Comparison of ENCODE assay signal across 13 cellular contexts in the genomic region with DNA sequence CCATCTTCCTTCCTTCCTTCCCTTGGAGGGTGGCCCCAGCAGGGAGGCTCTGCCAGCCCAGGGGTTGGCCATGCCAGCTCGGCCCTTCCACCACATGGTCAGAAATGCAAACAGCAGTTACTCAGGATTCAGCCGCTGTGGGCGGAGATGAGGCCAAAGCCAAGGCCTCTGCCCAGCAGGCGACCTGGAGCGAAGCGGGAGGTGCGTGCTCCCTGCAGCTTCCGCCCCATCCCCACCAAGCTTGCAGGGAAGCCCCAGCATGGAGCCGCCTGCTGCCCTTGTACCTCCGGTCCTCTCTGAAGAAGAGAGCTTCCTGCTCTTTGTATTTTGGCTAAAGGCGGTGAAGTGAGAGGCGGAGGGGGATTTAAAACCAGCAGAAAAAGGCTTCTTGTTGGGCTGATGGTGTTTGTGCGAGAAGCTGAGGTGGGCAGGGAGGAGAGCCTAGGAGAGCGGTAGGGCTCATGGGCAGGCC. TPM values are rescaled to one million over a fixed set of nuclear protein-coding genes. Genes with fewer than 3 reads are reported as not detected.
DNase-seq lines count a peak whose midpoint lies in the region; ATAC-seq and TF ChIP-seq lines count a peak whose summit lies in the region.
"Had no signal": no experiment of that assay in that cellular context is flagged by ENCODE, and none has a peak within 500 bp of the region (broad histone marks: within the 10 kb centered on the region; RNA-seq: fewer than 3 reads in every experiment).

No MANE protein-coding gene starts in this region.

- H4K20me1 ChIP-seq in GM23338 (replicated peaks; ENCODE audit: insufficient read depth): no peaks in the 10 kb centered on the region
- H4K20me1 ChIP-seq in PC-3 (ENCODE audit: low read length): no peaks in the 10 kb centered on the region

- H3K27ac ChIP-seq in GM23338 (ENCODE audit: low read depth): 0 out of 2 replicates have a peak overlapping the region, but pooled peaks have one; percentile 69
- H3K27ac ChIP-seq in PC-3 (ENCODE audit: low read length): peak overlapping the region; percentile 28
- H3K27ac ChIP-seq in stomach: peak overlapping the region in 3 of 5 donors; percentile 9 to 42 (median 38)
- H3K27ac ChIP-seq: HL-60 had no signal

- POLR2A ChIA-PET in PC-3 (lab: Charles Lee; ENCODE audit: unreplicated experiment): no interaction called here

- H3K4me3 Mint-ChIP-seq in GM23338: no peak overlapping the region
- H3K4me3 Mint-ChIP-seq: activated naive CD8-positive, alpha-beta T cell; nephron had no signal

- TF ChIP-seq POLR2A in stomach (IDR thresholded peaks at IDR 0.05): no peak

- peak in 1 of 2 experiments; percentile 24; a peak in 2 of 4 replicates for TF ChIP-seq CTCF in GM23338 (conservative IDR thresholded peaks at IDR 0.05; ENCODE audit: low read depth in 2 of 2)
- peak; percentile 41 for TF ChIP-seq CTCF in PC-3 (conservative IDR thresholded peaks at IDR 0.05; ENCODE audit: low read depth, low read length)
- TF ChIP-seq CTCF in epithelial cell of esophagus (IDR thresholded peaks at IDR 0.05; ENCODE audit: insufficient read depth, low read depth, low read length, missing control alignments): no peak
- TF ChIP-seq CTCF in stomach (IDR thresholded peaks at IDR 0.05): no peak

- H3K36me3 Mint-ChIP-seq in GM23338 (ENCODE audit: low read depth): no peaks in the 10 kb centered on the region; the same call in 2 of the 3 replicates
- H3K36me3 Mint-ChIP-seq: activated naive CD8-positive, alpha-beta T cell had no signal

- no TSS peak for BruUV-seq in PC-3 (replicated peaks; lab: Mats Ljungman, UMichigan)

- H3F3A ChIP-seq in GM23338 (replicated peaks; ENCODE audit: low read depth) (0 out of 2 replicates have a peak, but pooled peaks cover 6% of the 10 kb centered on the region), PC-3 (ENCODE audit: low read length, unreplicated experiment) (no peaks in the 10 kb centered on the region)

- H3K4me3 ChIP-seq in GM23338: no peak overlapping the region
- no peak overlapping the region for H3K4me3 ChIP-seq in PC-3 (ENCODE audit: low read length)
- no peak overlapping the region for H3K4me3 ChIP-seq in epithelial cell of esophagus (ENCODE audit: low read length)
- H3K4me3 ChIP-seq in stomach: no peak overlapping the region

- H2AFZ ChIP-seq in GM23338 (peak overlapping the region; percentile 74), PC-3 (ENCODE audit: low read length) (no peak overlapping the region)

- peak overlapping the region; percentile 52 for H3K27ac Mint-ChIP-seq in GM23338
- H3K27ac Mint-ChIP-seq: activated naive CD8-positive, alpha-beta T cell had no signal

- ATAC-seq in GM23338: peak; percentile 75
- ATAC-seq in PC-3: peak; percentile 90
- ATAC-seq in GM21723 (IDR thresholded peaks at IDR 0.05; ENCODE audit: unreplicated experiment): no peak

- no peak for TF ChIP-seq EP300 in stomach (IDR thresholded peaks at IDR 0.05)

- H3K27me3 Mint-ChIP-seq in GM23338 (ENCODE audit: insufficient read depth, low read depth, poor library complexity): peaks cover 4% of the 10 kb centered on the region
- H3K27me3 Mint-ChIP-seq: activated naive CD8-positive, alpha-beta T cell had no signal

- no peaks in the 10 kb centered on the region for H3K9me2 ChIP-seq in GM23338 (ENCODE audit: insufficient read depth)
- H3K9me2 ChIP-seq in PC-3 (replicated peaks; ENCODE audit: low read length): no peaks in the 10 kb centered on the region

- CTCF ChIA-PET in PC-3 (lab: Charles Lee): no interaction called here

- H3K36me3 ChIP-seq in GM23338 (ENCODE audit: insufficient read depth): no peaks in the 10 kb centered on the region
- H3K36me3 ChIP-seq in PC-3 (ENCODE audit: low read depth, low read length): peaks cover 73% of the 10 kb centered on the region
- peaks cover 0 to 18% (median 0%) of the 10 kb centered on the region in 4 donors for H3K36me3 ChIP-seq in stomach

- H3K9me3 Mint-ChIP-seq in GM23338: no peaks in the 10 kb centered on the region
- H3K9me3 Mint-ChIP-seq: nephron had no signal

- WGBS in stomach, 5 donors: 59 to 70% (median 61%) methylated on average over 12 to 14 of the region's 14 CpGs

- H3K4me2 ChIP-seq in GM23338 (peak overlapping the region; percentile 67), PC-3 (ENCODE audit: low read length) (no peak overlapping the region)

- DNase-seq in GM23338 (ENCODE audit: low spot score) (peak; percentile 49), PC-3 (peak; percentile 62), epithelial cell of esophagus (ENCODE audit: low read depth) (peak; percentile 22), stomach (peak; percentile 74), AML-193 (lab: John Stamatoyannopoulos, UW) (no peak), kidney glomerular epithelial cell (lab: John Stamatoyannopoulos, UW) (no peak)
- DNase-seq: activated CD4-positive, alpha-beta T cell treated with anti-CD3 and anti-CD28 coated beads, Interleukin-2, amount 50 U/mL, for 48 hours; NCI-H2081 treated with DMSO at 0.1 percent for 48 hours; SHP77 had no signal

- H3K79me2 ChIP-seq in GM23338 (replicated peaks; ENCODE audit: insufficient read depth): no peaks in the 10 kb centered on the region
- no peaks in the 10 kb centered on the region for H3K79me2 ChIP-seq in PC-3 (ENCODE audit: low read length)

- H3K27me3 ChIP-seq in GM23338 (ENCODE audit: insufficient read depth) (no peaks in the 10 kb centered on the region), PC-3 (ENCODE audit: low read length) (no peaks in the 10 kb centered on the region), stomach (no peaks in the 10 kb centered on the region)

- no peaks in the 10 kb centered on the region for H3K9me3 ChIP-seq in PC-3 (ENCODE audit: low read length)
- no peaks in the 10 kb centered on the region for H3K9me3 ChIP-seq in stomach

- H3K4me1 ChIP-seq in GM23338 (ENCODE audit: insufficient read depth) (peaks cover 19% of the 10 kb centered on the region), PC-3 (ENCODE audit: insufficient read depth, low read length) (peaks cover 15% of the 10 kb centered on the region), stomach (peaks cover 6 to 16% (median 13%) of the 10 kb centered on the region in 4 donors)

- peaks cover 19% of the 10 kb centered on the region for H3K4me1 Mint-ChIP-seq in GM23338

- intact Hi-C loops in PC-3 (cut with micrococcal nuclease) (loop anchor here (2.0 kb wide), 1 partner anchor 212 kb away; no protein-coding TSS in a partner anchor), stomach (cut with DNase I; ENCODE audit: low total_unique reads) (no loop called here)

- H3K9ac ChIP-seq in PC-3 (ENCODE audit: low read length): no peak overlapping the region

TF ChIP-seq in GM23338, 12 proteins besides CTCF, POLR2A, EP300 and RAD21:
- TF ChIP-seq CREB1 (CRISPR knock-in tag; IDR thresholded peaks at IDR 0.05; ENCODE audit: low read depth): no peak
- TF ChIP-seq, protein P1, sequence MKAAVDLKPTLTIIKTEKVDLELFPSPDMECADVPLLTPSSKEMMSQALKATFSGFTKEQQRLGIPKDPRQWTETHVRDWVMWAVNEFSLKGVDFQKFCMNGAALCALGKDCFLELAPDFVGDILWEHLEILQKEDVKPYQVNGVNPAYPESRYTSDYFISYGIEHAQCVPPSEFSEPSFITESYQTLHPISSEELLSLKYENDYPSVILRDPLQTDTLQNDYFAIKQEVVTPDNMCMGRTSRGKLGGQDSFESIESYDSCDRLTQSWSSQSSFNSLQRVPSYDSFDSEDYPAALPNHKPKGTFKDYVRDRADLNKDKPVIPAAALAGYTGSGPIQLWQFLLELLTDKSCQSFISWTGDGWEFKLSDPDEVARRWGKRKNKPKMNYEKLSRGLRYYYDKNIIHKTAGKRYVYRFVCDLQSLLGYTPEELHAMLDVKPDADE (IDR thresholded peaks at IDR 0.05): peak; percentile 42; the same call in 1 of the 2 replicates

RNA-seq across cellular contexts. Expression of a gene that starts 50.4 kb away (rescaled TPM):
- 3.4 and 3.9 TPM in 2 replicates for total RNA-seq in GM23338 (2014; rRNA removed; shearing (Covaris generic))
- 1.3 and 1.4 TPM in 2 replicates for polyA plus RNA-seq in GM23338 (2016; fragmentation: Nextera tagmentation; extraction: Ambion mirVana)
- total RNA-seq in PC-3 (2014; rRNA removed): 184 and 244 TPM in 2 replicates
- total RNA-seq in stomach: 10 to 100 TPM in 4 of 5 donors, 1 to 10 TPM in 1; 5.2 to 69.6 (median 32.7) TPM
- polyA plus RNA-seq in stomach: 1 to 10 TPM; 1.8 to 5.6 (median 4.3) TPM

Comparison
In these comparisons a context has a peak if more than half of its experiments do, and no peak if none do; other contexts are left out.
1. DNase-seq: peak in GM23338 (single experiment), PC-3 (single experiment), epithelial cell of esophagus (single experiment) and stomach (single experiment); none in AML-193 (0 of 2) and kidney glomerular epithelial cell (single experiment).
2. Peak in every context shown above with its lines, with median percentiles within 50 percentile points of each other: H3K27ac ChIP-seq.